ENCODE assay signal across 9 cellular contexts in the genomic region with DNA sequence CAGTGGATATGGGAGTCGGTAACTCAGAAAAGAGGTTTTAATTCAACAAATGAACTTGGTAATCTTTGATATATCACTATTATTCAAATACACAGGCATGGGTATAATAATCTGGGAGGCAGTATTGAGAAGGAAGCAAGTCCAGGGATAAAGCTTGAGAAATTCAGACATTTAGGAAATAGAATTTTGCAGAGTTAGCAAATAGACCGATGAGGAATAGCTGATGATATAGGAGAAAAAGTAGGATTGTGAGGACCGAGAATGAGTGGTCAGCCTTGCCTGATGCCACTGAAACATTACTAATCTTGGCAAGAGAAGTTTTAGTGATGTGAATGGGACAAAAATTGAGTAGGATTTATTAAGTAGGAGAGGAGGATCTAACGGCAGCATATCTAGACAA.
"Had no signal": no experiment of that assay in that cellular context is flagged by ENCODE, and none has a peak within 500 bp of the region (broad histone marks: within the 10 kb centered on the region; RNA-seq: fewer than 3 reads in every experiment).

No MANE protein-coding gene starts in this region.

- H3K27ac ChIP-seq: GM23248, KMS-11 had no signal

- DNase-seq: GM23248, GOT3, H7, HFFc6, KBM-7 had no signal

- H3K4me1 ChIP-seq: HAP-1 had no signal

- H2AFZ ChIP-seq: GM23248 had no signal

- FAIRE-seq: HTR-8/SVneo had no signal

- H3K36me3 ChIP-seq: HAP-1 had no signal

- H3K4me2 ChIP-seq: KMS-11 had no signal

- H3K9me3 ChIP-seq: HAP-1 had no signal

- ATAC-seq: HCT116 had no signal

- H3K9ac ChIP-seq: GM23248, KMS-11 had no signal

- H3K4me3 ChIP-seq: GM23248, HAP-1 had no signal
